22 cellular contexts compared by ENCODE assay signal in genomic region chr4:26978387-26979071, GRCh38.
DNase-seq lines count a peak whose midpoint lies in the region; ATAC-seq and TF ChIP-seq lines count a peak whose summit lies in the region.
"Had no signal": no experiment of that assay in that cellular context is flagged by ENCODE, and none has a peak within 500 bp of the region (broad histone marks: within the 10 kb centered on the region; RNA-seq: fewer than 3 reads in every experiment).

No MANE protein-coding gene starts in this region.

- H3K4me1 ChIP-seq in naive thymus-derived CD4-positive, alpha-beta T cell (ENCODE audit: control insufficient read depth in 2 of 2, insufficient read depth in 2 of 2, low read length in 2 of 2) = peaks cover 0 to 8% of the 10 kb centered on the region in 2 donors
- peaks cover 3% of the 10 kb centered on the region for H3K4me1 ChIP-seq in lower lobe of right lung
- H3K4me1 ChIP-seq: colonic mucosa had no signal

- no peak overlapping the region for H3K4me3 ChIP-seq in naive thymus-derived CD4-positive, alpha-beta T cell (ENCODE audit: low read length)
- no peak overlapping the region for H3K4me3 ChIP-seq in lower lobe of right lung
- H3K4me3 ChIP-seq: colonic mucosa, smooth muscle cell had no signal

- CTCF ChIA-PET in activated CD8-positive, alpha-beta T cell treated with anti-CD3 and anti-CD28 coated beads for 36 hours (lab: Charles Lee) = interaction anchor here (0.7 kb wide), 1 partner anchor 14 kb away, joined by 3 read pairs; no protein-coding TSS in a partner anchor
- CTCF ChIA-PET in activated CD8-positive, alpha-beta T cell treated with anti-CD3 and anti-CD28 coated beads, Interleukin-2, amount 10 ng/mL, durations not matched to agents 7 days and 5 days (lab: Charles Lee) = no interaction called here
- CTCF ChIA-PET in naive thymus-derived CD4-positive, alpha-beta T cell (lab: Charles Lee) = interaction anchor here (0.6 kb wide), 1 partner anchor 69 kb away, joined by 3 read pairs; no protein-coding TSS in a partner anchor

- no peak for DNase-seq in activated CD8-positive, alpha-beta T cell treated with anti-CD3 and anti-CD28 coated beads for 36 hours
- no peak for DNase-seq in activated CD8-positive, alpha-beta T cell treated with anti-CD3 and anti-CD28 coated beads, Interleukin-2, amount 10 ng/mL, durations not matched to agents 7 days and 5 days
- no peak for DNase-seq in naive thymus-derived CD4-positive, alpha-beta T cell
- DNase-seq in iPS-NIHi7 (ENCODE audit: extremely low spot score) (no peak), lower lobe of right lung (no peak)
- DNase-seq: activated CD4-positive, alpha-beta T cell treated with anti-CD3 and anti-CD28 coated beads, Interleukin-2, amount 50 U/mL, for 1 hour; Calu3; colonic mucosa; EL; head of caudate nucleus; NCI-H1436 treated with DMSO at 0.1 percent for 48 hours; NCI-H2171; SHP77; stimulated activated CD4-positive, alpha-beta T cell treated with anti-CD3 and anti-CD28 coated beads, Interleukin-4, amount 100 ng/mL, for 4 hours; T-helper 1 cell had no signal

- H3K36me3 Mint-ChIP-seq in activated CD8-positive, alpha-beta T cell treated with anti-CD3 and anti-CD28 coated beads for 36 hours (ENCODE audit: low read depth) = peaks cover 23% of the 10 kb centered on the region
- H3K36me3 Mint-ChIP-seq in activated CD8-positive, alpha-beta T cell treated with anti-CD3 and anti-CD28 coated beads, Interleukin-2, amount 10 ng/mL, durations not matched to agents 7 days and 5 days (ENCODE audit: low read depth) = peaks cover 24% of the 10 kb centered on the region
- H3K36me3 Mint-ChIP-seq in brain = peaks cover 14% of the 10 kb centered on the region
- peaks cover 2 to 17% (median 16%) of the 10 kb centered on the region in 5 donors for H3K36me3 Mint-ChIP-seq in naive thymus-derived CD4-positive, alpha-beta T cell
- H3K36me3 Mint-ChIP-seq: type B pancreatic cell had no signal

- ATAC-seq in activated CD8-positive, alpha-beta T cell treated with anti-CD3 and anti-CD28 coated beads for 36 hours = no peak
- ATAC-seq in activated CD8-positive, alpha-beta T cell treated with anti-CD3 and anti-CD28 coated beads, Interleukin-2, amount 10 ng/mL, durations not matched to agents 7 days and 5 days = no peak
- ATAC-seq in GM18868 (IDR thresholded peaks at IDR 0.05; ENCODE audit: unreplicated experiment) (peak; percentile 41), GM18519 (IDR thresholded peaks at IDR 0.05; ENCODE audit: low FRiP score, unreplicated experiment) (no peak), lower lobe of right lung (no peak)
- ATAC-seq in naive thymus-derived CD4-positive, alpha-beta T cell = no peak
- ATAC-seq: HepG2 had no signal

- no peak for TF ChIP-seq CTCF in activated CD8-positive, alpha-beta T cell treated with anti-CD3 and anti-CD28 coated beads for 36 hours (IDR thresholded peaks at IDR 0.05)
- TF ChIP-seq CTCF in brain (conservative IDR thresholded peaks at IDR 0.05) (no peak), lower lobe of right lung (IDR thresholded peaks at IDR 0.05) (no peak)

- H3K27me3 Mint-ChIP-seq in activated CD8-positive, alpha-beta T cell treated with anti-CD3 and anti-CD28 coated beads for 36 hours = no peaks in the 10 kb centered on the region
- H3K27me3 Mint-ChIP-seq in activated CD8-positive, alpha-beta T cell treated with anti-CD3 and anti-CD28 coated beads, Interleukin-2, amount 10 ng/mL, durations not matched to agents 7 days and 5 days (ENCODE audit: low read depth) = no peaks in the 10 kb centered on the region
- no peaks in the 10 kb centered on the region for H3K27me3 Mint-ChIP-seq in brain
- no peaks in the 10 kb centered on the region for H3K27me3 Mint-ChIP-seq in naive thymus-derived CD4-positive, alpha-beta T cell
- H3K27me3 Mint-ChIP-seq: type B pancreatic cell had no signal

- no peaks in the 10 kb centered on the region for H3K27me3 ChIP-seq in naive thymus-derived CD4-positive, alpha-beta T cell (ENCODE audit: control insufficient read depth in 2 of 2, insufficient read depth in 2 of 2, low read length in 2 of 2)
- no peaks in the 10 kb centered on the region for H3K27me3 ChIP-seq in lower lobe of right lung (ENCODE audit: low read depth)
- H3K27me3 ChIP-seq: colonic mucosa had no signal

- H3K27ac ChIP-seq in naive thymus-derived CD4-positive, alpha-beta T cell (ENCODE audit: low read depth, low read length) = no peak overlapping the region
- no peak overlapping the region for H3K27ac ChIP-seq in lower lobe of right lung
- H3K27ac ChIP-seq: 22Rv1, colonic mucosa had no signal

- H3K9me3 ChIP-seq in naive thymus-derived CD4-positive, alpha-beta T cell (ENCODE audit: control insufficient read depth in 2 of 3, low read length in 3 of 3) = no peaks in the 10 kb centered on the region
- no peaks in the 10 kb centered on the region for H3K9me3 ChIP-seq in lower lobe of right lung
- H3K9me3 ChIP-seq: colonic mucosa had no signal

- POLR2A ChIA-PET in activated CD8-positive, alpha-beta T cell treated with anti-CD3 and anti-CD28 coated beads for 36 hours (lab: Charles Lee) = no interaction called here
- POLR2A ChIA-PET in activated CD8-positive, alpha-beta T cell treated with anti-CD3 and anti-CD28 coated beads, Interleukin-2, amount 10 ng/mL, durations not matched to agents 7 days and 5 days (lab: Charles Lee) = no interaction called here
- POLR2A ChIA-PET in naive thymus-derived CD4-positive, alpha-beta T cell (lab: Charles Lee) = interaction anchor here (1.4 kb wide), 1 partner anchor 118 kb away, joined by 3 read pairs; the partner anchor contains the start of gene STIM2

- H3K4me3 Mint-ChIP-seq in activated CD8-positive, alpha-beta T cell treated with anti-CD3 and anti-CD28 coated beads for 36 hours = no peak overlapping the region
- no peak overlapping the region for H3K4me3 Mint-ChIP-seq in activated CD8-positive, alpha-beta T cell treated with anti-CD3 and anti-CD28 coated beads, Interleukin-2, amount 10 ng/mL, durations not matched to agents 7 days and 5 days
- no peak overlapping the region for H3K4me3 Mint-ChIP-seq in brain
- H3K4me3 Mint-ChIP-seq in naive thymus-derived CD4-positive, alpha-beta T cell = peak overlapping the region in 2 of 10 donors; percentile 34 to 61
- H3K4me3 Mint-ChIP-seq: type B pancreatic cell had no signal

- no peaks in the 10 kb centered on the region for H3K36me3 ChIP-seq in naive thymus-derived CD4-positive, alpha-beta T cell (ENCODE audit: control insufficient read depth in 2 of 3, insufficient read depth in 3 of 3, low read length in 3 of 3)
- no peaks in the 10 kb centered on the region for H3K36me3 ChIP-seq in lower lobe of right lung
- H3K36me3 ChIP-seq: colonic mucosa had no signal

- peaks cover 47% of the 10 kb centered on the region for H3K4me1 Mint-ChIP-seq in activated CD8-positive, alpha-beta T cell treated with anti-CD3 and anti-CD28 coated beads for 36 hours (ENCODE audit: low read depth)
- peaks cover 27% of the 10 kb centered on the region for H3K4me1 Mint-ChIP-seq in activated CD8-positive, alpha-beta T cell treated with anti-CD3 and anti-CD28 coated beads, Interleukin-2, amount 10 ng/mL, durations not matched to agents 7 days and 5 days (ENCODE audit: low read depth)
- H3K4me1 Mint-ChIP-seq in brain = peaks cover 7% of the 10 kb centered on the region
- peaks cover 33 to 76% (median 59%) of the 10 kb centered on the region in 7 donors for H3K4me1 Mint-ChIP-seq in naive thymus-derived CD4-positive, alpha-beta T cell

- H3K27ac Mint-ChIP-seq in activated CD8-positive, alpha-beta T cell treated with anti-CD3 and anti-CD28 coated beads for 36 hours = peak overlapping the region; percentile 13
- no peak overlapping the region for H3K27ac Mint-ChIP-seq in activated CD8-positive, alpha-beta T cell treated with anti-CD3 and anti-CD28 coated beads, Interleukin-2, amount 10 ng/mL, durations not matched to agents 7 days and 5 days
- peak overlapping the region in 3 of 5 experiments; percentile 33 to 78 (median 65) for H3K27ac Mint-ChIP-seq in brain
- H3K27ac Mint-ChIP-seq in naive thymus-derived CD4-positive, alpha-beta T cell = peak overlapping the region in 8 of 9 donors; percentile 19 to 80 (median 56)
- H3K27ac Mint-ChIP-seq: type B pancreatic cell had no signal

- H3K9me3 Mint-ChIP-seq in activated CD8-positive, alpha-beta T cell treated with anti-CD3 and anti-CD28 coated beads for 36 hours = peaks cover under 1% of the 10 kb centered on the region
- H3K9me3 Mint-ChIP-seq in activated CD8-positive, alpha-beta T cell treated with anti-CD3 and anti-CD28 coated beads, Interleukin-2, amount 10 ng/mL, durations not matched to agents 7 days and 5 days (ENCODE audit: insufficient read depth) = no peaks in the 10 kb centered on the region
- peaks cover 1 to 13% (median 9%) of the 10 kb centered on the region in 5 experiments for H3K9me3 Mint-ChIP-seq in brain
- peaks cover 0 to 5% (median 0%) of the 10 kb centered on the region in 11 donors for H3K9me3 Mint-ChIP-seq in naive thymus-derived CD4-positive, alpha-beta T cell

- intact Hi-C loops in activated CD8-positive, alpha-beta T cell treated with anti-CD3 and anti-CD28 coated beads for 36 hours (cut with micrococcal nuclease) = no loop called here
- intact Hi-C loops in naive thymus-derived CD4-positive, alpha-beta T cell (cut with micrococcal nuclease) = loop anchor here in 1 of 2 donors (2.0 kb wide), 1 partner anchor 16 kb away; no protein-coding TSS in a partner anchor
- intact Hi-C loops in lower lobe of right lung (cut with DNase I) = no loop called here
